Comparison of ENCODE assay signal across 8 cellular contexts in the genomic region with DNA sequence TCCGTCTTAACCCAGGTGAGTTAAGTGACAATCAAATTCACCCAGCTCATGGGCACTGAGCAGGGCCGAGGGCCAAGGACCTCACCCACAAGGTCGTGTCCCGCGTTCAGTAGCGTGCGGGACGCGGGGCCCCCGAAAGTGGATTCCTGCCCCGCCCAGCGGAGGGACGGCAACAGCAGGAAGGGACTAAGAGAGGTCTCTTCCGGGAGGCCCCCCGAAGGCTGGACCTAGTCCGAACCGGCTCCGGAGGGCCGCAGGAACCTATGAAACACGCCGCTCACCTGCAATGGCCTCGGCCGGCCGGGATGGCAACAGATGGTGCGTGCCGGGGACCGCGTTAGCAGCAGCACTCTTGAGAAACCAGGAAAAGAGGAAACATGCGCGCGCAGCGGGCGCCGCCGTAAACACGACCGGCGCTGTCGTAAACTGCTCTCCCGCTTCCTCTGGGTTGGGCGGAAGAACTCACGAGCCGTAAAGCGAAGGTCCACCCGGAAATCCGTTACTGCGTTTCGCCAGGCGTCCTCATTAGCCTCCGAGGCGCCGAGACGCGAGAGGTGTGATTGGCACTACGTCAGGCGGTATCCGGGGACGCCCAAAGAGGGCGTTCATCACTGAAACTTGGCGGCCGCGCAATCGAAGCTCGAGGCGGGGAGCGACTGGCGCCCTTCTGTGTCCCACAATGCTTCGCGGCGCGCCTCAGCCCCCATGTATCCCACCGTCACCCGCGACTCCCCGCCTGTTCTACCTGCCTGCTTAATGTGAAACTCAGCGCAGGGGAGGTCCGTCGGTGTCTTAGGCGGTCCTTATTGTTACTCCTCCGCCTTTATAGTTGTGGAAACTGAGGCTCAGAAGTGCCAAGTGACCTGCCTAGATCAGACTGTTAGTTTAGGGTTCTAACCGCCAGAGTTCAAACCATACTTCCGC. TPM values are rescaled to one million over a fixed set of nuclear protein-coding genes. Genes with fewer than 3 reads are reported as not detected.
DNase-seq lines count a peak whose midpoint lies in the region; ATAC-seq and TF ChIP-seq lines count a peak whose summit lies in the region.

A gene with protein sequence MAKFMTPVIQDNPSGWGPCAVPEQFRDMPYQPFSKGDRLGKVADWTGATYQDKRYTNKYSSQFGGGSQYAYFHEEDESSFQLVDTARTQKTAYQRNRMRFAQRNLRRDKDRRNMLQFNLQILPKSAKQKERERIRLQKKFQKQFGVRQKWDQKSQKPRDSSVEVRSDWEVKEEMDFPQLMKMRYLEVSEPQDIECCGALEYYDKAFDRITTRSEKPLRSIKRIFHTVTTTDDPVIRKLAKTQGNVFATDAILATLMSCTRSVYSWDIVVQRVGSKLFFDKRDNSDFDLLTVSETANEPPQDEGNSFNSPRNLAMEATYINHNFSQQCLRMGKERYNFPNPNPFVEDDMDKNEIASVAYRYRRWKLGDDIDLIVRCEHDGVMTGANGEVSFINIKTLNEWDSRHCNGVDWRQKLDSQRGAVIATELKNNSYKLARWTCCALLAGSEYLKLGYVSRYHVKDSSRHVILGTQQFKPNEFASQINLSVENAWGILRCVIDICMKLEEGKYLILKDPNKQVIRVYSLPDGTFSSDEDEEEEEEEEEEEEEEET (minus strand): TSS at position 372 of the 924 bp plus-strand sequence. CDS start 3,045 bp downstream, outside the sequence.

- peaks cover 19% of the 10 kb centered on the region for H3K4me1 Mint-ChIP-seq in activated CD4-positive, alpha-beta T cell treated with anti-CD3 and anti-CD28 coated beads, Interleukin-2, amount 10 ng/mL, durations not matched to agents 24 days and 14 days

- H3K4me1 ChIP-seq in BE2C (no peaks in the 10 kb centered on the region), colonic mucosa (peaks cover 8% of the 10 kb centered on the region)

- TF ChIP-seq CTCF in BE2C (IDR thresholded peaks at IDR 0.05; ENCODE audit: low read depth, low read length) = no peak
- TF ChIP-seq CTCF in colonic mucosa (IDR thresholded peaks at IDR 0.05) = no peak

- no peaks in the 10 kb centered on the region for H3K9me3 Mint-ChIP-seq in activated CD4-positive, alpha-beta T cell treated with anti-CD3 and anti-CD28 coated beads, Interleukin-2, amount 10 ng/mL, durations not matched to agents 24 days and 14 days

- peak within 1 kb of the TSS; percentile 95 for H3K27ac ChIP-seq in colonic mucosa

- ATAC-seq in GM19324 (IDR thresholded peaks at IDR 0.05; ENCODE audit: low FRiP score, unreplicated experiment) = peak; percentile 95
- ATAC-seq in HG03469 (IDR thresholded peaks at IDR 0.05; ENCODE audit: unreplicated experiment) = peak; percentile 78

- peaks cover 41% of the 10 kb centered on the region for H3K36me3 Mint-ChIP-seq in activated CD4-positive, alpha-beta T cell treated with anti-CD3 and anti-CD28 coated beads, Interleukin-2, amount 10 ng/mL, durations not matched to agents 24 days and 14 days (ENCODE audit: low read depth)

- peaks cover 3% of the 10 kb centered on the region for H3K27me3 Mint-ChIP-seq in activated CD4-positive, alpha-beta T cell treated with anti-CD3 and anti-CD28 coated beads, Interleukin-2, amount 10 ng/mL, durations not matched to agents 24 days and 14 days

- H3K4me3 ChIP-seq in BE2C (ENCODE audit: low read depth, low read length) = peak within 1 kb of the TSS; percentile 87
- H3K4me3 ChIP-seq in colonic mucosa = peak within 1 kb of the TSS; percentile 89

- H3K4me3 Mint-ChIP-seq in activated CD4-positive, alpha-beta T cell treated with anti-CD3 and anti-CD28 coated beads, Interleukin-2, amount 10 ng/mL, durations not matched to agents 24 days and 14 days = peak within 1 kb of the TSS; percentile 93

- H3K27me3 ChIP-seq in BE2C = no peaks in the 10 kb centered on the region
- no peaks in the 10 kb centered on the region for H3K27me3 ChIP-seq in colonic mucosa

- peak within 1 kb of the TSS; percentile 99 for H3K27ac Mint-ChIP-seq in activated CD4-positive, alpha-beta T cell treated with anti-CD3 and anti-CD28 coated beads, Interleukin-2, amount 10 ng/mL, durations not matched to agents 24 days and 14 days

- H3K9ac ChIP-seq in colonic mucosa (ENCODE audit: low read depth in 2 of 2, low read length in 2 of 2) = peak within 1 kb of the TSS; percentile 76 to 94

- intact Hi-C loops in activated CD4-positive, alpha-beta T cell treated with anti-CD3 and anti-CD28 coated beads, Interleukin-2, amount 10 ng/mL, durations not matched to agents 24 days and 14 days (cut with micrococcal nuclease) = loop anchor here (1.0 to 10.0 kb wide), 5 partner anchors 22 to 247 kb away; a partner anchor contains a TSS
- intact Hi-C loops in colonic mucosa (cut with DNase I) = no loop called here

- H3K36me3 ChIP-seq in BE2C = peaks cover 36% of the 10 kb centered on the region
- peaks cover 8% of the 10 kb centered on the region for H3K36me3 ChIP-seq in colonic mucosa

- H3K9me3 ChIP-seq in BE2C (no peaks in the 10 kb centered on the region), colonic mucosa (no peaks in the 10 kb centered on the region)

- DNase-seq in BE2C = peak; percentile 97
- peak; percentile 95 for DNase-seq in NCI-H526 treated with DMSO at 0.1 percent for 48 hours (lab: John Stamatoyannopoulos, UW)
- peak; percentile 99 for DNase-seq in activated CD4-positive, alpha-beta T cell treated with anti-CD3 and anti-CD28 coated beads, Interleukin-2, amount 10 ng/mL, durations not matched to agents 24 days and 14 days
- DNase-seq in colonic mucosa = peak; percentile 99
- peak; percentile 100 for DNase-seq in kidney tubule cell (ENCODE audit: low spot score)
- peak; percentile 94 to 96 (median 95) for DNase-seq in stimulated activated CD4-positive, alpha-beta T cell treated with anti-CD3 and anti-CD28 coated beads, Interleukin-1b, Interleukin-23, amount 100 ng/mL, for 24 hours (ENCODE audit: low read depth in 4 of 4, low spot score in 1 of 4)

RNA-seq across cellular contexts. Expression of the gene that starts here (rescaled TPM):
- polyA plus RNA-seq in BE2C (2012; ENCODE audit: insufficient read depth, insufficient read length, low read depth) = 612 TPM
- total RNA-seq in activated CD4-positive, alpha-beta T cell treated with anti-CD3 and anti-CD28 coated beads, Interleukin-2, amount 10 ng/mL, durations not matched to agents 24 days and 14 days = 353 and 367 TPM in 2 replicates
- total RNA-seq in colonic mucosa = 100 to 1,000 TPM; 148 to 160 TPM

Comparison
In these comparisons a context has a peak if more than half of its experiments do, and no peak if none do; other contexts are left out.
1. Peak in every context shown above with its lines: DNase-seq, ATAC-seq, H3K4me3 ChIP-seq and H3K27ac ChIP-seq.